Comparison of ENCODE assay signal across 8 cellular contexts in the genomic region with DNA sequence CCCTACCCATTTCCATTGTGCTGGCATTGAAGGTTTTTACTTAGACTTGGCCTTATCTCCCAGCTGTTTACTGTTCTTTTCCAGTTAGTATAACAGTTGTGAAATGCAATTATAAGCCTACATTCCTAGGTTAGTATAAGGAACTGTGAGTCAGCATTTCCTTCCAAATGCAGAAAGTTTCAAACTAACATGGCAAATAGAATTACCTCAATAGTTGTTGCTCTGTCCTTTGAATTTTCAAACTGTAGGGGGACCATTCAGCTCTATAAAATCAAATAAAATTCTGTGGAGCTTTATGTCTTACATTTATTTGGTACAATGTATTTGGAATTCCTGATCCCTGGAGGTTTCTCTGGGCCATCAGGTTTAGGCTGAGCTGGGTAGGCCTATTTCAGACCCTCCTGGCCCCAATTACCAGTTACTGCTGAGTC. TPM values are rescaled to one million over a fixed set of nuclear protein-coding genes. Genes with fewer than 3 reads are reported as not detected.
DNase-seq lines count a peak whose midpoint lies in the region; ATAC-seq, FAIRE-seq and TF ChIP-seq lines count a peak whose summit lies in the region.

No MANE protein-coding gene starts in this region.

- H3K4me2 ChIP-seq in osteoblast (ENCODE audit: insufficient read depth, low read length): no peak overlapping the region
- no peak overlapping the region for H3K4me2 ChIP-seq in Karpas-422 (ENCODE audit: low read depth, low read length, poor library complexity, severe bottlenecking)

- H3K9me3 ChIP-seq in Panc1 (ENCODE audit: control insufficient read depth, insufficient read depth, low read depth, low read length) (no peaks in the 10 kb centered on the region), osteoblast (ENCODE audit: low read depth, low read length) (no peaks in the 10 kb centered on the region), Karpas-422 (ENCODE audit: low read length) (no peaks in the 10 kb centered on the region)

- peak overlapping the region; percentile 77 for H3K27ac ChIP-seq in Panc1 (ENCODE audit: low read length)
- H3K27ac ChIP-seq in osteoblast (ENCODE audit: low read depth, low read length): peak overlapping the region; percentile 58
- H3K27ac ChIP-seq in Karpas-422 (ENCODE audit: low read length): no peak overlapping the region

- no peaks in the 10 kb centered on the region for H3K9me2 ChIP-seq in Karpas-422 (replicated peaks; ENCODE audit: insufficient read depth, low read length)

- CTCF ChIA-PET in Panc1 (lab: Charles Lee): interaction anchor here (1.1 kb wide), 1 partner anchor 82 kb away, joined by 10 read pairs; no protein-coding TSS in a partner anchor

- no peaks in the 10 kb centered on the region for H3K36me3 ChIP-seq in Panc1 (ENCODE audit: control insufficient read depth, insufficient read depth, low read length)
- H3K36me3 ChIP-seq in osteoblast (ENCODE audit: insufficient read depth, low read length): no peaks in the 10 kb centered on the region
- H3K36me3 ChIP-seq in Karpas-422 (ENCODE audit: insufficient read depth, low read length): no peaks in the 10 kb centered on the region

- no TSS peak for BruUV-seq in Panc1 (replicated peaks; lab: Mats Ljungman, UMichigan)

- H3K27me3 ChIP-seq in Panc1 (ENCODE audit: control insufficient read depth, insufficient read depth, low read length) (no peaks in the 10 kb centered on the region), osteoblast (ENCODE audit: insufficient read depth, low read length) (no peaks in the 10 kb centered on the region), Karpas-422 (ENCODE audit: low read length) (no peaks in the 10 kb centered on the region)

- H3K4me1 ChIP-seq in Panc1 (ENCODE audit: control insufficient read depth, insufficient read depth, low read length): peaks cover 49% of the 10 kb centered on the region
- peaks cover 25% of the 10 kb centered on the region for H3K4me1 ChIP-seq in osteoblast (ENCODE audit: insufficient read depth, low read length)
- H3K4me1 ChIP-seq in Karpas-422 (ENCODE audit: low read length): no peaks in the 10 kb centered on the region

- no peak overlapping the region for H3K4me3 ChIP-seq in Panc1 (ENCODE audit: low read depth in 2 of 2, low read length in 2 of 2)
- H3K4me3 ChIP-seq in osteoblast (ENCODE audit: insufficient read depth, low read length): no peak overlapping the region
- H3K4me3 ChIP-seq in Karpas-422 (ENCODE audit: low read length): no peak overlapping the region

- H3K9ac ChIP-seq in Karpas-422 (ENCODE audit: low read length): no peak overlapping the region

- H3K79me2 ChIP-seq in osteoblast (ENCODE audit: insufficient read depth, low read length): peaks cover 47% of the 10 kb centered on the region
- no peaks in the 10 kb centered on the region for H3K79me2 ChIP-seq in Karpas-422 (ENCODE audit: low read length)

- in situ Hi-C loops in Panc1 (cut with HindIII; ENCODE audit: low pct_unique_long_range_greater_than_20kb, low sequenced_read_pairs): no loop called here

- intact Hi-C loops in Panc1 (cut with micrococcal nuclease; ENCODE audit: unreplicated experiment): no loop called here

- H4K20me1 ChIP-seq in osteoblast (ENCODE audit: insufficient read depth, low read length) (no peaks in the 10 kb centered on the region), Karpas-422 (ENCODE audit: insufficient read depth, low read depth, low read length) (no peaks in the 10 kb centered on the region)

- DNase-seq in ELR (ENCODE audit: low read depth): peak; percentile 85
- peak; percentile 43 for DNase-seq in Panc1 (ENCODE audit: low read depth, low spot score)
- no peak for DNase-seq in osteoblast (ENCODE audit: insufficient read length, low spot score, missing footprints)
- DNase-seq in stimulated activated CD4-positive, alpha-beta T cell treated with anti-CD3 and anti-CD28 coated beads, Interleukin-12 subunit alpha, Interleukin-12 subunit beta, amount 100 ng/mL, for 4 hours: no peak
- DNase-seq in D721Med (ENCODE audit: insufficient read length, low spot score): no peak
- DNase-seq in Karpas-422: no peak

- FAIRE-seq in D721Med (lab: Jason Lieb, UNC): no peak

- ATAC-seq in Panc1 (peak; percentile 53; the same call in 1 of the 2 replicates), esophagus mucosa (peak; percentile 69), HG03175 (IDR thresholded peaks at IDR 0.05; ENCODE audit: unreplicated experiment) (no peak)

- no peak overlapping the region for H2AFZ ChIP-seq in osteoblast (ENCODE audit: low read length)
- H2AFZ ChIP-seq in Karpas-422 (ENCODE audit: low read length): no peak overlapping the region

- TF ChIP-seq CTCF in Panc1 (IDR thresholded peaks at IDR 0.05) (no peak), osteoblast (IDR thresholded peaks at IDR 0.05; ENCODE audit: extremely low read depth, low read depth, low read length) (peak; percentile 21), D721Med (IDR thresholded peaks at IDR 0.05; ENCODE audit: insufficient read depth, missing control alignments) (no peak)

- POLR2A ChIA-PET in Panc1 (lab: Charles Lee): interaction anchor here (1.0 kb wide), 1 partner anchor 20 kb away, joined by 5 read pairs; no protein-coding TSS in a partner anchor

RNA-seq across cellular contexts. Expression of gene ARHGEF28, which starts 47.2 kb away (rescaled TPM):
- total RNA-seq in Panc1 (2021; ENCODE audit: unreplicated experiment) (34.8 TPM), esophagus mucosa (7.8 TPM), osteoblast (56.9 and 64.4 TPM in 2 replicates)
- polyA plus RNA-seq in Panc1 (2012; ENCODE audit: insufficient read length): 14.1 TPM
- total RNA-seq in Karpas-422 (2014; rRNA removed; shearing (Covaris generic); ENCODE audit: low replicate concordance): not detected in 2 replicates

Comparison
In these comparisons a context has a peak if more than half of its experiments do, and no peak if none do; other contexts are left out.
1. DNase-seq: peak in ELR (single experiment) and Panc1 (single experiment); none in osteoblast (single experiment), stimulated activated CD4-positive, alpha-beta T cell treated with anti-CD3 and anti-CD28 coated beads, Interleukin-12 subunit alpha, Interleukin-12 subunit beta, amount 100 ng/mL, for 4 hours (single experiment), D721Med (single experiment) and Karpas-422 (single experiment).